Comparison of ENCODE assay signal across 9 cellular contexts in the genomic region with DNA sequence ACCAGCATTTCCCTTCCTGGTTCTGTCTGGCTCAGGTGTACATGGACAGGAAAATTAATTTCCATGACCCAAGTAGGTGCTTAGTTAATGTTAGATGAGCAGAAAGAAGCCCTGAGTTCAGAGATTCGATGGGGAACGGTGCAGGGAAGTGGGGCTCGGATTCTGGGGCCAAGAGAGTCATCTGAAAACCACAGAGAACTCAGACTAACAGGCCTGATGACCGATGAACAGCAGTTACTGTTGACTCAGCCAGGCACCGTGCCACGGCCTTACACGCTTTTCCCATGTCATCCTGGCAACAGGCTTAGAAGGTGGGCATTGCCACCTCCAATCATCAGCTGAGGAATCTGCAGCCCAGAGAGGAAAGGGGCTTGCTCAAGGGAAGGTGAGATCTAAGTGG. TPM values are rescaled to one million over a fixed set of nuclear protein-coding genes. Genes with fewer than 3 reads are reported as not detected.
DNase-seq lines count a peak whose midpoint lies in the region; ATAC-seq, FAIRE-seq and TF ChIP-seq lines count a peak whose summit lies in the region.
"Not testable (repeated sequence)": the region's sequence is repeated elsewhere in the genome, so short reads cannot be mapped to it uniquely, and the experiment has no call there.
"Had no signal": no experiment of that assay in that cellular context is flagged by ENCODE, and none has a peak within 500 bp of the region (broad histone marks: within the 10 kb centered on the region; RNA-seq: fewer than 3 reads in every experiment).

No MANE protein-coding gene starts in this region.

- H3K9ac ChIP-seq in IMR-90 (ENCODE audit: low read depth, low read length); kidney (ENCODE audit: low read length in 2 of 2): not testable (repeated sequence)
- peak overlapping the region in 1 of 2 donors; percentile 55 for H3K9ac ChIP-seq in duodenal mucosa (ENCODE audit: low read depth in 1 of 2, low read length in 2 of 2)

- H3K9me3 Mint-ChIP-seq in activated naive CD4-positive, alpha-beta T cell treated with anti-CD3 and anti-CD28 coated beads, Interleukin-2, amount 10 ng/mL, durations not matched to agents 7 days and 5 days: not testable (repeated sequence)

- not testable (repeated sequence) for H3K4me2 ChIP-seq in IMR-90 (ENCODE audit: low read depth, low read length)

- not testable (repeated sequence) for FAIRE-seq in kidney (lab: Jason Lieb, UNC)

- CTCF ChIA-PET in IMR-90 (lab: Yijun Ruan, JAX): interaction anchor here (0.6 kb wide), 1 partner anchor 79 kb away, joined by 3 read pairs; no protein-coding TSS in a partner anchor
- CTCF ChIA-PET in activated naive CD4-positive, alpha-beta T cell treated with anti-CD3 and anti-CD28 coated beads, Interleukin-2, amount 10 ng/mL, durations not matched to agents 7 days and 5 days (lab: Charles Lee): interaction anchor here (3.0 to 3.2 kb wide), 3 partner anchors 11 to 328 kb away, joined by 13 to 27 read pairs (median 16); no protein-coding TSS in a partner anchor

- not testable (repeated sequence) for H4K8ac ChIP-seq in IMR-90 (ENCODE audit: low read depth in 2 of 2, low read length in 2 of 2)

- H3K36me3 ChIP-seq in IMR-90 (ENCODE audit: control insufficient read depth, insufficient read depth, low read length): peaks cover 28% of the 10 kb centered on the region
- peaks cover 0 to 72% (median 0%) of the 10 kb centered on the region in 3 donors for H3K36me3 ChIP-seq in Peyer's patch
- H3K36me3 ChIP-seq in duodenal mucosa (ENCODE audit: control insufficient read depth in 1 of 2, insufficient read depth in 2 of 2, low read length in 2 of 2): peaks cover 24 to 65% of the 10 kb centered on the region in 2 donors
- H3K36me3 ChIP-seq in kidney (ENCODE audit: control insufficient read depth in 1 of 2, insufficient read depth in 2 of 2, low read length in 2 of 2): peaks cover 24 to 35% of the 10 kb centered on the region in 2 donors
- peaks cover 0 to 80% of the 10 kb centered on the region in 2 donors for H3K36me3 ChIP-seq in psoas muscle (ENCODE audit: insufficient read depth in 1 of 2, low read depth in 1 of 2)
- H3K36me3 ChIP-seq in aorta (ENCODE audit: control insufficient read depth in 1 of 2, insufficient read depth in 2 of 2, low read length in 1 of 2): not testable (repeated sequence)

- not testable (repeated sequence) for H2AK5ac ChIP-seq in IMR-90 (ENCODE audit: low read depth, low read length)

- H3K4ac ChIP-seq in IMR-90 (ENCODE audit: low read depth, low read length): not testable (repeated sequence)

- TF ChIP-seq RAD21 in IMR-90 (IDR thresholded peaks at IDR 0.05; ENCODE audit: low read length): not testable (repeated sequence)

- not testable (repeated sequence) for H4K5ac ChIP-seq in IMR-90 (ENCODE audit: low read depth, low read length)

- not testable (repeated sequence) for TF ChIP-seq POLR2A in IMR-90 (IDR thresholded peaks at IDR 0.05; ENCODE audit: low read depth, low read length); Peyer's patch (IDR thresholded peaks at IDR 0.05)

- not testable (repeated sequence) for H3K27ac Mint-ChIP-seq in activated naive CD4-positive, alpha-beta T cell treated with anti-CD3 and anti-CD28 coated beads, Interleukin-2, amount 10 ng/mL, durations not matched to agents 7 days and 5 days

- not testable (repeated sequence) for H2BK120ac ChIP-seq in IMR-90 (ENCODE audit: low read depth, low read length)

- not testable (repeated sequence) for H3K14ac ChIP-seq in IMR-90 (replicated peaks; ENCODE audit: low read depth, low read length)

- H3K4me3 Mint-ChIP-seq in activated naive CD4-positive, alpha-beta T cell treated with anti-CD3 and anti-CD28 coated beads, Interleukin-2, amount 10 ng/mL, durations not matched to agents 7 days and 5 days: not testable (repeated sequence)

- not testable (repeated sequence) for TF ChIP-seq CTCF in IMR-90 (conservative IDR thresholded peaks at IDR 0.05; ENCODE audit: low read depth, low read length); Peyer's patch (IDR thresholded peaks at IDR 0.05); kidney (IDR thresholded peaks at IDR 0.05; ENCODE audit: borderline replicate concordance, extremely low read depth, insufficient read depth); psoas muscle (IDR thresholded peaks at IDR 0.05)

- H3K56ac ChIP-seq in IMR-90 (ENCODE audit: extremely low read depth, insufficient read depth, low read length): not testable (repeated sequence)

- not testable (repeated sequence) for H4K20me1 ChIP-seq in IMR-90 (ENCODE audit: insufficient read depth, low read length)

- H3K9me1 ChIP-seq in IMR-90 (ENCODE audit: insufficient read depth, low read length): not testable (repeated sequence)

- POLR2A ChIA-PET in IMR-90 (lab: Charles Lee; ENCODE audit: unreplicated experiment): not testable (repeated sequence)

- not testable (repeated sequence) for H3K4me3 ChIP-seq in IMR-90 (ENCODE audit: insufficient read depth, low read depth, low read length); Peyer's patch; duodenal mucosa (ENCODE audit: low read depth in 1 of 2, low read length in 2 of 2); kidney (ENCODE audit: low read length in 2 of 2); psoas muscle; aorta (ENCODE audit: low read length in 2 of 2)

- H3K23ac ChIP-seq in IMR-90 (ENCODE audit: low read depth, low read length): not testable (repeated sequence)

- H4K91ac ChIP-seq in IMR-90 (ENCODE audit: insufficient read depth, low read depth, low read length): not testable (repeated sequence)

- not testable (repeated sequence) for H3K4me1 Mint-ChIP-seq in activated naive CD4-positive, alpha-beta T cell treated with anti-CD3 and anti-CD28 coated beads, Interleukin-2, amount 10 ng/mL, durations not matched to agents 7 days and 5 days

- H2BK5ac ChIP-seq in IMR-90 (ENCODE audit: low read depth, low read length, poor library complexity, severe bottlenecking): not testable (repeated sequence)

- intact Hi-C loops in IMR-90 (cut with micrococcal nuclease); kidney (cut with DNase I); psoas muscle (cut with DNase I): not testable (repeated sequence)
- intact Hi-C loops in aorta (cut with DNase I): loop anchor here in 1 of 2 donors (5.0 kb wide), 1 partner anchor 324 kb away; no protein-coding TSS in a partner anchor

- WGBS in IMR-90 (ENCODE audit: extremely low coverage in 2 of 2, insufficient read length in 1 of 2), 2 experiments: 62% methylated on average over 4 of the region's 7 CpGs; no CpG with 5 or more reads in 1 of the 2 experiments
- 63 to 73% (median 65%) methylated on average over 7 of the region's 7 CpGs for WGBS in psoas muscle, 3 donors
- WGBS in aorta, 2 donors: 67 to 73% methylated on average over 7 of the region's 7 CpGs

- in situ Hi-C loops in IMR-90 (cut with MboI; ENCODE audit: low sequenced_read_pairs): loop anchor here (5.0 to 25.0 kb wide), 2 partner anchors 324 to 414 kb away; no protein-coding TSS in a partner anchor

- H2BK15ac ChIP-seq in IMR-90 (ENCODE audit: low read depth, low read length): not testable (repeated sequence)

- dilution Hi-C loops in IMR-90 (cut with HindIII; ENCODE audit: low sequenced_read_pairs, unreplicated experiment): not testable (repeated sequence)

- not testable (repeated sequence) for H3K9me3 ChIP-seq in IMR-90 (ENCODE audit: control insufficient read depth, insufficient read depth, low read length); Peyer's patch; duodenal mucosa (ENCODE audit: control insufficient read depth in 1 of 2, low read length in 2 of 2); kidney (ENCODE audit: control insufficient read depth in 1 of 2, low read length in 2 of 2); psoas muscle; aorta (ENCODE audit: control insufficient read depth, low read length)

- not testable (repeated sequence) for H3K27ac ChIP-seq in IMR-90 (ENCODE audit: insufficient read depth, low read length); kidney (ENCODE audit: low read depth in 2 of 2, low read length in 2 of 2); aorta (ENCODE audit: low read depth in 1 of 2, low read length in 2 of 2)
- peak overlapping the region in 2 of 4 donors; percentile 65 to 82 for H3K27ac ChIP-seq in Peyer's patch
- peak overlapping the region; percentile 69 for H3K27ac ChIP-seq in duodenal mucosa (ENCODE audit: low read depth, low read length)
- H3K27ac ChIP-seq in psoas muscle: peak overlapping the region; percentile 69

- not testable (repeated sequence) for H2AK9ac ChIP-seq in IMR-90 (replicated peaks; ENCODE audit: low read depth, low read length, poor library complexity)

- not testable (repeated sequence) for H2BK20ac ChIP-seq in IMR-90 (ENCODE audit: low read depth, low read length)

- not testable (repeated sequence) for H3K27me3 Mint-ChIP-seq in activated naive CD4-positive, alpha-beta T cell treated with anti-CD3 and anti-CD28 coated beads, Interleukin-2, amount 10 ng/mL, durations not matched to agents 7 days and 5 days

- not testable (repeated sequence) for H3K27me3 ChIP-seq in IMR-90 (ENCODE audit: control insufficient read depth, insufficient read depth, low read length); Peyer's patch; duodenal mucosa (ENCODE audit: control insufficient read depth in 1 of 2, insufficient read depth in 2 of 2, low read length in 2 of 2); psoas muscle (ENCODE audit: insufficient read depth in 3 of 3, low read length in 2 of 3); aorta (ENCODE audit: control insufficient read depth in 1 of 2, insufficient read depth in 2 of 2, low read length in 1 of 2)

- DNase-seq in DMS79 (lab: John Stamatoyannopoulos, UW) (peak; percentile 99), IMR-90 (peak; percentile 86), Peyer's patch (peak; percentile 19 to 70 (median 69)), kidney (peak; percentile 86), psoas muscle (peak; percentile 60 to 64), aorta (peak; percentile 46 to 83)
- peak; percentile 20 for DNase-seq in activated naive CD4-positive, alpha-beta T cell treated with anti-CD3 and anti-CD28 coated beads, Interleukin-2, amount 10 ng/mL, durations not matched to agents 7 days and 5 days

- H3K4me1 ChIP-seq in IMR-90 (ENCODE audit: control insufficient read depth, insufficient read depth, low read length); kidney (ENCODE audit: control insufficient read depth in 1 of 2, insufficient read depth in 1 of 2, low read depth in 1 of 2, low read length in 2 of 2); aorta (ENCODE audit: control insufficient read depth in 1 of 2, insufficient read depth in 2 of 2, low read length in 2 of 2): not testable (repeated sequence)
- H3K4me1 ChIP-seq in Peyer's patch (peaks cover 0 to 15% (median 0%) of the 10 kb centered on the region in 4 donors), duodenal mucosa (ENCODE audit: control insufficient read depth in 1 of 2, insufficient read depth in 2 of 2, low read length in 2 of 2) (peaks cover 14 to 24% of the 10 kb centered on the region in 2 donors), psoas muscle (peaks cover 16% of the 10 kb centered on the region)

- H3K79me1 ChIP-seq in IMR-90 (ENCODE audit: low read depth in 1 of 2, low read length in 2 of 2): not testable (repeated sequence)

- H3K18ac ChIP-seq in IMR-90 (ENCODE audit: low read depth, low read length): not testable (repeated sequence)

- not testable (repeated sequence) for BruUV-seq in IMR-90 (replicated peaks; lab: Mats Ljungman, UMichigan)

- peaks cover 23% of the 10 kb centered on the region for H3K36me3 Mint-ChIP-seq in activated naive CD4-positive, alpha-beta T cell treated with anti-CD3 and anti-CD28 coated beads, Interleukin-2, amount 10 ng/mL, durations not matched to agents 7 days and 5 days

- H2AFZ ChIP-seq in IMR-90 (replicated peaks; ENCODE audit: low read length, poor library complexity): not testable (repeated sequence)

- ATAC-seq in IMR-90 (ENCODE audit: low read depth) (peak; percentile 3; the same call in 1 of the 2 replicates), psoas muscle (peak; percentile 12 to 36 (median 28))
- ATAC-seq in aorta (ENCODE audit: low FRiP score): not testable (repeated sequence)

RNA-seq across cellular contexts. Expression of gene NBPF1, which starts 10.0 kb away (rescaled TPM):
- total RNA-seq in IMR-90 (2012; rRNA removed) (25.3 and 28.3 TPM in 2 replicates), Peyer's patch (100 to 1,000 TPM in 3 of 4 donors, 10 to 100 TPM in 1; 73.9 to 145 (median 115) TPM), kidney (56.3 TPM), psoas muscle (10 to 100 TPM in 1 of 4 donors, 1 to 10 TPM in 3; 5.3 to 20.9 (median 7.3) TPM), aorta (10 to 100 TPM; 15.5 to 55.0 TPM)
- polyA plus RNA-seq in IMR-90 (2012; rRNA removed) (17.1 and 18.8 TPM in 2 replicates), kidney (ENCODE audit: insufficient read depth, low read depth, low replicate concordance) (8.0 TPM), psoas muscle (10 to 100 TPM in 1 of 3 donors, 1 to 10 TPM in 2; 2.4 to 12.5 (median 6.1) TPM), aorta (1 to 10 TPM; 7.9 to 9.6 TPM)
- polyA plus RNA-seq in IMR-90 (2012; cell fraction: cytosol; rRNA removed): 8.8 and 12.8 TPM in 2 replicates
- 23.2 and 44.6 TPM in 2 replicates for polyA plus RNA-seq in IMR-90 (2012; cell fraction: nucleus; rRNA removed; ENCODE audit: low replicate concordance)

RNA-seq across cellular contexts. Expression of gene RNU1-3, which starts 43.4 kb away (rescaled TPM):
- total RNA-seq in IMR-90 (2012; rRNA removed): under 0.01 TPM in 2 replicates
- not detected in 2 replicates for polyA plus RNA-seq in IMR-90 (2012; rRNA removed)
- not detected in 2 replicates for polyA plus RNA-seq in IMR-90 (2012; cell fraction: cytosol; rRNA removed)
- polyA plus RNA-seq in IMR-90 (2012; cell fraction: nucleus; rRNA removed; ENCODE audit: low replicate concordance): not detected in 2 replicates
- under 1 TPM; under 0.01 TPM for total RNA-seq in Peyer's patch
- 8,605 TPM for total RNA-seq in kidney
- 26.8 TPM for polyA plus RNA-seq in kidney (ENCODE audit: insufficient read depth, low read depth, low replicate concordance)
- 1,000 to 10,000 TPM; 1,264 to 5,208 (median 3,151) TPM for total RNA-seq in psoas muscle
- not detected for polyA plus RNA-seq in psoas muscle
- total RNA-seq in aorta: 1,000 to 10,000 TPM; 7,231 to 8,154 TPM
- polyA plus RNA-seq in aorta: not detected
- polyA plus RNA-seq: CD4-positive, alpha-beta memory T cell had no signal

Comparison
In these comparisons a context has a peak if more than half of its experiments do, and no peak if none do; other contexts are left out.
1. DNase-seq: peak in every context shown above with its lines; median percentile 99 in DMS79; 86 in IMR-90; 86 in kidney; 69 in Peyer's patch; 64 in aorta; 62 in psoas muscle; 20 in activated naive CD4-positive, alpha-beta T cell treated with anti-CD3 and anti-CD28 coated beads, Interleukin-2, amount 10 ng/mL, durations not matched to agents 7 days and 5 days.
2. RNA of gene RNU1-3, which starts 43.4 kb away (total RNA-seq): 8,605 TPM in kidney (single experiment), 7,231 to 8,154 TPM in aorta and 1,264 to 5,208 TPM in psoas muscle; under 0.01 TPM in IMR-90 and under 0.01 TPM in Peyer's patch; every median in the first group is over 1,000 times any median in the second.